In genomic region chr9:114059047-114059803, GRCh38 we compare ENCODE assay signal across 21 cellular contexts. TPM values are rescaled to one million over a fixed set of nuclear protein-coding genes. Genes with fewer than 3 reads are reported as not detected.
DNase-seq lines count a peak whose midpoint lies in the region; ATAC-seq and TF ChIP-seq lines count a peak whose summit lies in the region.
"Had no signal": no experiment of that assay in that cellular context is flagged by ENCODE, and none has a peak within 500 bp of the region (broad histone marks: within the 10 kb centered on the region; RNA-seq: fewer than 3 reads in every experiment).

No MANE protein-coding gene starts in this region.

- intact Hi-C loops in Right ventricle myocardium superior (cut with DNase I) = no loop called here
- intact Hi-C loops in upper lobe of right lung (cut with DNase I) = no loop called here

- no peak for ATAC-seq in activated CD8-positive, alpha-beta memory T cell treated with anti-CD3 and anti-CD28 coated beads, Interleukin-2, amount 10 ng/mL, durations not matched to agents 7 days and 5 days
- ATAC-seq in Right ventricle myocardium superior (ENCODE audit: poor library complexity) (peak; percentile 70), upper lobe of right lung (no peak)
- ATAC-seq: HCT116 had no signal

- no peak overlapping the region for H3K23ac ChIP-seq in trophoblast cell (ENCODE audit: low read length)

- no peaks in the 10 kb centered on the region for H3K4me1 Mint-ChIP-seq in activated CD8-positive, alpha-beta memory T cell treated with anti-CD3 and anti-CD28 coated beads, Interleukin-2, amount 10 ng/mL, durations not matched to agents 7 days and 5 days
- peaks cover 44% of the 10 kb centered on the region for H3K4me1 Mint-ChIP-seq in nephron
- H3K4me1 Mint-ChIP-seq: activated CD4-positive, alpha-beta memory T cell treated with anti-CD3 and anti-CD28 coated beads, Interleukin-2, amount 10 ng/mL, durations not matched to agents 7 days and 5 days; CD4-positive, CD25-positive, alpha-beta regulatory T cell had no signal

- H3K27me3 Mint-ChIP-seq in activated CD8-positive, alpha-beta memory T cell treated with anti-CD3 and anti-CD28 coated beads, Interleukin-2, amount 10 ng/mL, durations not matched to agents 7 days and 5 days = peaks cover 14% of the 10 kb centered on the region
- peaks cover 8% of the 10 kb centered on the region for H3K27me3 Mint-ChIP-seq in nephron (ENCODE audit: low read depth)

- H2AK5ac ChIP-seq in trophoblast cell (ENCODE audit: low read length) = no peak overlapping the region

- no peak overlapping the region for H2BK120ac ChIP-seq in trophoblast cell (ENCODE audit: insufficient read depth, low read length, poor library complexity)

- H3K79me2 ChIP-seq in trophoblast cell (ENCODE audit: control insufficient read depth, insufficient read depth, low read length, poor library complexity) = no peaks in the 10 kb centered on the region

- H3K4me3 ChIP-seq in upper lobe of right lung (no peak overlapping the region), trophoblast cell (ENCODE audit: low read depth, low read length) (no peak overlapping the region)
- H3K4me3 ChIP-seq: PC-9, uterus had no signal

- H2BK5ac ChIP-seq in trophoblast cell (ENCODE audit: low read depth, low read length, poor library complexity) = no peak overlapping the region

- no peak overlapping the region for H3K4ac ChIP-seq in trophoblast cell (ENCODE audit: low read depth, low read length)

- H3K27ac ChIP-seq in upper lobe of right lung (no peak overlapping the region), trophoblast cell (ENCODE audit: low read depth, low read length) (no peak overlapping the region)
- H3K27ac ChIP-seq: PC-9, uterus had no signal

- no peak overlapping the region for H3K14ac ChIP-seq in trophoblast cell (ENCODE audit: low read length)

- H3K27me3 ChIP-seq in upper lobe of right lung (no peaks in the 10 kb centered on the region), trophoblast cell (ENCODE audit: insufficient read depth, low read length) (no peaks in the 10 kb centered on the region)
- H3K27me3 ChIP-seq: uterus had no signal

- TF ChIP-seq CTCF in nephron (IDR thresholded peaks at IDR 0.05; ENCODE audit: unreplicated experiment in 3 of 3) (no peak), upper lobe of right lung (IDR thresholded peaks at IDR 0.05) (no peak)

- H3K4me1 ChIP-seq in upper lobe of right lung = no peaks in the 10 kb centered on the region
- H3K4me1 ChIP-seq in trophoblast cell (ENCODE audit: control insufficient read depth in 1 of 2, insufficient read depth in 2 of 2, low read length in 2 of 2) = no peaks in the 10 kb centered on the region
- H3K4me1 ChIP-seq: uterus had no signal

- no peak overlapping the region for H3K18ac ChIP-seq in trophoblast cell (ENCODE audit: low read length)

- no peak overlapping the region for H4K91ac ChIP-seq in trophoblast cell (ENCODE audit: low read depth, low read length)

- H3K9me3 ChIP-seq in upper lobe of right lung (no peaks in the 10 kb centered on the region), trophoblast cell (ENCODE audit: insufficient read depth, low read depth, low read length) (no peaks in the 10 kb centered on the region)
- H3K9me3 ChIP-seq: uterus had no signal

- no peaks in the 10 kb centered on the region for H3K9me3 Mint-ChIP-seq in activated CD8-positive, alpha-beta memory T cell treated with anti-CD3 and anti-CD28 coated beads, Interleukin-2, amount 10 ng/mL, durations not matched to agents 7 days and 5 days (ENCODE audit: low read depth)
- peaks cover 11% of the 10 kb centered on the region for H3K9me3 Mint-ChIP-seq in nephron
- H3K9me3 Mint-ChIP-seq: activated CD4-positive, alpha-beta memory T cell treated with anti-CD3 and anti-CD28 coated beads, Interleukin-2, amount 10 ng/mL, durations not matched to agents 7 days and 5 days; activated T-helper 1 cell treated with anti-CD3 and anti-CD28 coated beads, Interleukin-12 subunit alpha, Interleukin-12 subunit beta, Interleukin-2, Interleukin-4 antibody, amounts not matched to agents 30 ng/mL and 10 ng/mL and 1 ng/mL, durations not matched to agents 14 hours and 24 hours and 36 hours; CD4-positive, CD25-positive, alpha-beta regulatory T cell had no signal

- peak; percentile 18 for DNase-seq in activated CD8-positive, alpha-beta memory T cell treated with anti-CD3 and anti-CD28 coated beads, Interleukin-2, amount 10 ng/mL, durations not matched to agents 7 days and 5 days
- no peak for DNase-seq in activated CD8-positive, alpha-beta memory T cell treated with anti-CD3 and anti-CD28 coated beads for 24 hours
- DNase-seq in Right ventricle myocardium superior = peak; percentile 66
- DNase-seq in upper lobe of right lung = peak; percentile 47
- no peak for DNase-seq in NCI-H524 (lab: John Stamatoyannopoulos, UW)
- DNase-seq in trophoblast cell = no peak
- no peak for DNase-seq in NCI-H2081 (lab: John Stamatoyannopoulos, UW)
- DNase-seq: activated CD4-positive, alpha-beta memory T cell treated with anti-CD3 and anti-CD28 coated beads, Interleukin-2, amount 10 ng/mL, durations not matched to agents 7 days and 5 days; amniotic stem cell; CD4-positive, CD25-positive, alpha-beta regulatory T cell; DMS79 treated with DMSO at 0.1 percent for 48 hours; midbrain; MV-4-11; nucleus accumbens; PC-9; stimulated activated naive CD4-positive, alpha-beta T cell; SW 1271; uterus had no signal

- no peak overlapping the region for H3K4me3 Mint-ChIP-seq in activated CD8-positive, alpha-beta memory T cell treated with anti-CD3 and anti-CD28 coated beads, Interleukin-2, amount 10 ng/mL, durations not matched to agents 7 days and 5 days
- no peak overlapping the region for H3K4me3 Mint-ChIP-seq in nephron
- H3K4me3 Mint-ChIP-seq: activated CD4-positive, alpha-beta memory T cell treated with anti-CD3 and anti-CD28 coated beads, Interleukin-2, amount 10 ng/mL, durations not matched to agents 7 days and 5 days; activated T-helper 1 cell treated with anti-CD3 and anti-CD28 coated beads, Interleukin-12 subunit alpha, Interleukin-12 subunit beta, Interleukin-2, Interleukin-4 antibody, amounts not matched to agents 30 ng/mL and 10 ng/mL and 1 ng/mL, durations not matched to agents 14 hours and 24 hours and 36 hours; CD4-positive, CD25-positive, alpha-beta regulatory T cell had no signal

- no peak overlapping the region for H3K27ac Mint-ChIP-seq in activated CD8-positive, alpha-beta memory T cell treated with anti-CD3 and anti-CD28 coated beads, Interleukin-2, amount 10 ng/mL, durations not matched to agents 7 days and 5 days
- peak overlapping the region; percentile 56 to 67 (median 61) for H3K27ac Mint-ChIP-seq in nephron
- H3K27ac Mint-ChIP-seq: activated CD4-positive, alpha-beta memory T cell treated with anti-CD3 and anti-CD28 coated beads, Interleukin-2, amount 10 ng/mL, durations not matched to agents 7 days and 5 days; activated T-helper 1 cell treated with anti-CD3 and anti-CD28 coated beads, Interleukin-12 subunit alpha, Interleukin-12 subunit beta, Interleukin-2, Interleukin-4 antibody, amounts not matched to agents 30 ng/mL and 10 ng/mL and 1 ng/mL, durations not matched to agents 14 hours and 24 hours and 36 hours; CD4-positive, CD25-positive, alpha-beta regulatory T cell had no signal

- no peak overlapping the region for H2BK12ac ChIP-seq in trophoblast cell (ENCODE audit: low read length)

- no peak overlapping the region for H4K8ac ChIP-seq in trophoblast cell (ENCODE audit: low read depth, low read length)

- H3K36me3 ChIP-seq in upper lobe of right lung = no peaks in the 10 kb centered on the region
- no peaks in the 10 kb centered on the region for H3K36me3 ChIP-seq in trophoblast cell (ENCODE audit: control insufficient read depth in 1 of 2, insufficient read depth in 2 of 2, low read length in 2 of 2)
- H3K36me3 ChIP-seq: uterus had no signal

- no peak overlapping the region for H2AFZ ChIP-seq in trophoblast cell (ENCODE audit: insufficient read depth, low read length, poor library complexity)
- H2AFZ ChIP-seq: PC-9 had no signal

- no peak overlapping the region for H3K4me2 ChIP-seq in trophoblast cell (ENCODE audit: low read length)
- H3K4me2 ChIP-seq: PC-9 had no signal

- H3K79me1 ChIP-seq in trophoblast cell (ENCODE audit: low read length) = no peaks in the 10 kb centered on the region

- WGBS in trophoblast cell (ENCODE audit: extremely low coverage, insufficient coverage, insufficient read length) = no CpG with 5 or more reads among the region's 8 CpGs

- no peak overlapping the region for H3K9ac ChIP-seq in trophoblast cell (ENCODE audit: low read length)

- no peak overlapping the region for H4K12ac ChIP-seq in trophoblast cell (ENCODE audit: low read depth, low read length)

- CTCF ChIA-PET in activated CD8-positive, alpha-beta memory T cell treated with anti-CD3 and anti-CD28 coated beads, Interleukin-2, amount 10 ng/mL, durations not matched to agents 7 days and 5 days (lab: Charles Lee) = interaction anchor here (2.4 kb wide), 1 partner anchor 23 kb away, joined by 7 read pairs; no protein-coding TSS in a partner anchor

- H3K36me3 Mint-ChIP-seq in activated CD8-positive, alpha-beta memory T cell treated with anti-CD3 and anti-CD28 coated beads, Interleukin-2, amount 10 ng/mL, durations not matched to agents 7 days and 5 days = no peaks in the 10 kb centered on the region
- peaks cover 28% of the 10 kb centered on the region for H3K36me3 Mint-ChIP-seq in nephron (ENCODE audit: low read depth)
- H3K36me3 Mint-ChIP-seq: CD4-positive, CD25-positive, alpha-beta regulatory T cell had no signal

RNA-seq across cellular contexts. Expression of gene AMBP, which starts 18.9 kb away (rescaled TPM):
- not detected for total RNA-seq in activated CD8-positive, alpha-beta memory T cell treated with anti-CD3 and anti-CD28 coated beads, Interleukin-2, amount 10 ng/mL, durations not matched to agents 7 days and 5 days
- 0.51 TPM for total RNA-seq in Right ventricle myocardium superior
- total RNA-seq in upper lobe of right lung = 0.67 TPM
- 0.04 TPM in 1 of 2 replicates, not detected in the other for polyA plus RNA-seq in trophoblast cell (2013)
- total RNA-seq: activated CD4-positive, alpha-beta memory T cell treated with anti-CD3 and anti-CD28 coated beads, Interleukin-2, amount 10 ng/mL, durations not matched to agents 7 days and 5 days; activated T-helper 1 cell treated with anti-CD3 and anti-CD28 coated beads, Interleukin-12 subunit alpha, Interleukin-12 subunit beta, Interleukin-2, Interleukin-4 antibody, amounts not matched to agents 30 ng/mL and 10 ng/mL and 1 ng/mL, durations not matched to agents 14 hours and 24 hours and 36 hours; CD4-positive, CD25-positive, alpha-beta regulatory T cell; PC-9 had no signal
- polyA plus RNA-seq: CD4-positive, CD25-positive, alpha-beta regulatory T cell had no signal

RNA-seq across cellular contexts. Expression of gene KIF12, which starts 39.9 kb away (rescaled TPM):
- total RNA-seq in activated CD8-positive, alpha-beta memory T cell treated with anti-CD3 and anti-CD28 coated beads, Interleukin-2, amount 10 ng/mL, durations not matched to agents 7 days and 5 days = not detected
- total RNA-seq in Right ventricle myocardium superior = not detected
- 6.2 TPM for total RNA-seq in upper lobe of right lung
- 0.27 and 0.56 TPM in 2 replicates for polyA plus RNA-seq in trophoblast cell (2013)
- total RNA-seq: activated CD4-positive, alpha-beta memory T cell treated with anti-CD3 and anti-CD28 coated beads, Interleukin-2, amount 10 ng/mL, durations not matched to agents 7 days and 5 days; activated T-helper 1 cell treated with anti-CD3 and anti-CD28 coated beads, Interleukin-12 subunit alpha, Interleukin-12 subunit beta, Interleukin-2, Interleukin-4 antibody, amounts not matched to agents 30 ng/mL and 10 ng/mL and 1 ng/mL, durations not matched to agents 14 hours and 24 hours and 36 hours; CD4-positive, CD25-positive, alpha-beta regulatory T cell; PC-9 had no signal
- polyA plus RNA-seq: CD4-positive, CD25-positive, alpha-beta regulatory T cell had no signal

Comparison
In these comparisons a context has a peak if more than half of its experiments do, and no peak if none do; other contexts are left out.
1. DNase-seq: peak in activated CD8-positive, alpha-beta memory T cell treated with anti-CD3 and anti-CD28 coated beads, Interleukin-2, amount 10 ng/mL, durations not matched to agents 7 days and 5 days (single experiment), Right ventricle myocardium superior (single experiment) and upper lobe of right lung (single experiment); none in activated CD8-positive, alpha-beta memory T cell treated with anti-CD3 and anti-CD28 coated beads for 24 hours (single experiment), NCI-H524 (0 of 2), trophoblast cell (0 of 2) and NCI-H2081 (0 of 2).